2 cellular contexts compared by ENCODE assay signal in genomic region chr19:13154911-13155471, GRCh38.
TF ChIP-seq lines count a peak whose summit lies in the region.

No MANE protein-coding gene starts in this region.

TF ChIP-seq in GM12878, 131 proteins besides CTCF, POLR2A, EP300 and RAD21 (continues in another document):
- peak; percentile 53; the same call in 1 of the 2 replicates for TF ChIP-seq RCOR1 (conservative IDR thresholded peaks at IDR 0.05; ENCODE audit: low read depth, low read length)
- TF ChIP-seq RFX5 (IDR thresholded peaks at IDR 0.05; ENCODE audit: low read depth, low read length) = no peak
- peak; percentile 38; the same call in 1 of the 2 replicates for TF ChIP-seq SPI1 (IDR thresholded peaks at IDR 0.05; ENCODE audit: borderline replicate concordance, insufficient read depth, low read depth, low read length)
- peak; percentile 17; the same call in 1 of the 2 replicates for TF ChIP-seq USF2 (IDR thresholded peaks at IDR 0.05; ENCODE audit: borderline replicate concordance, low read depth, low read length)
- TF ChIP-seq NR2C2 (IDR thresholded peaks at IDR 0.05; ENCODE audit: borderline replicate concordance, control insufficient read depth, insufficient read length, low read depth) = no peak
- no peak; the same call in none of the 2 replicates for TF ChIP-seq MLLT1 (IDR thresholded peaks at IDR 0.05)
- TF ChIP-seq ATF7 (IDR thresholded peaks at IDR 0.05; ENCODE audit: low read depth) = peak; percentile 31; the same call in 1 of the 2 replicates
- TF ChIP-seq FOXK2 (IDR thresholded peaks at IDR 0.05) = no peak
- 0 out of 2 replicates have a peak, but pooled peaks have one; percentile 6 for TF ChIP-seq ZBTB11 (CRISPR knock-in tag; IDR thresholded peaks at IDR 0.05)
- peak; percentile 10; the same call in 1 of the 2 replicates for TF ChIP-seq JUND (IDR thresholded peaks at IDR 0.05; ENCODE audit: low read depth, low read length)
- no peak for TF ChIP-seq ZSCAN29 (IDR thresholded peaks at IDR 0.05)
- TF ChIP-seq SMC3 (IDR thresholded peaks at IDR 0.05; ENCODE audit: borderline replicate concordance, low read length) = 0 out of 2 replicates have a peak, but pooled peaks have one; percentile 17
- TF ChIP-seq ZNF207 (IDR thresholded peaks at IDR 0.05; ENCODE audit: borderline replicate concordance) = no peak; the same call in 1 of the 2 replicates
- TF ChIP-seq ZNF24 (IDR thresholded peaks at IDR 0.05) = 0 out of 2 replicates have a peak, but pooled peaks have one; percentile 3
- TF ChIP-seq EED (IDR thresholded peaks at IDR 0.05; ENCODE audit: low read depth) = peak; percentile 73; the same call in 1 of the 2 replicates
- TF ChIP-seq MEF2A (IDR thresholded peaks at IDR 0.05; ENCODE audit: insufficient read depth, low read depth, low read length) = no peak
- TF ChIP-seq ZNF217 (IDR thresholded peaks at IDR 0.05) = peak; percentile 63
- TF ChIP-seq POU2F2 (IDR thresholded peaks at IDR 0.05; ENCODE audit: borderline replicate concordance, low read depth, low read length) = peak; percentile 86; the same call in 2 of the 3 replicates
- no peak for TF ChIP-seq EZH2 (IDR thresholded peaks at IDR 0.05; ENCODE audit: borderline replicate concordance, control insufficient read depth, low read depth, low read length)
- peak; percentile 56; the same call in 1 of the 2 replicates for TF ChIP-seq TCF3 (IDR thresholded peaks at IDR 0.05; ENCODE audit: borderline replicate concordance, insufficient read depth, low read depth, low read length)
- peak; percentile 48 to 54 for TF ChIP-seq IKZF2 (IDR thresholded peaks at IDR 0.05)
- no peak for TF ChIP-seq ZNF384 (IDR thresholded peaks at IDR 0.05; ENCODE audit: borderline replicate concordance, low read depth, low read length)
- no peak for TF ChIP-seq RUNX3 (IDR thresholded peaks at IDR 0.05; ENCODE audit: low read length)
- TF ChIP-seq CHD2 (IDR thresholded peaks at IDR 0.05; ENCODE audit: borderline replicate concordance, low read depth, low read length) = no peak

TF ChIP-seq in HEK293T, 16 proteins besides CTCF, POLR2A, EP300 and RAD21:
- TF ChIP-seq HDGF (IDR thresholded peaks at IDR 0.05; ENCODE audit: borderline replicate concordance) (no peak), TARDBP (IDR thresholded peaks at IDR 0.05) (no peak), SUZ12 (IDR thresholded peaks at IDR 0.05) (no peak), FOXA1 (IDR thresholded peaks at IDR 0.05) (no peak), FOXK2 (IDR thresholded peaks at IDR 0.05) (no peak), ARNT (IDR thresholded peaks at IDR 0.05) (no peak), CTBP1 (IDR thresholded peaks at IDR 0.05; ENCODE audit: borderline replicate concordance) (no peak), ELF4 (IDR thresholded peaks at IDR 0.05) (no peak; the same call in 1 of the 2 replicates), NFRKB (IDR thresholded peaks at IDR 0.05) (no peak), LEF1 (IDR thresholded peaks at IDR 0.05; ENCODE audit: borderline replicate concordance) (no peak), BHLHE40 (IDR thresholded peaks at IDR 0.05; ENCODE audit: borderline replicate concordance) (no peak), SP1 (IDR thresholded peaks at IDR 0.05) (no peak), FOXM1 (IDR thresholded peaks at IDR 0.05; ENCODE audit: borderline replicate concordance) (no peak), PKNOX1 (IDR thresholded peaks at IDR 0.05) (no peak), ZNF384 (IDR thresholded peaks at IDR 0.05) (no peak), L3MBTL2 (conservative IDR thresholded peaks at IDR 0.05) (no peak)
